Comparison of ENCODE assay signal across 8 cellular contexts in the genomic region with DNA sequence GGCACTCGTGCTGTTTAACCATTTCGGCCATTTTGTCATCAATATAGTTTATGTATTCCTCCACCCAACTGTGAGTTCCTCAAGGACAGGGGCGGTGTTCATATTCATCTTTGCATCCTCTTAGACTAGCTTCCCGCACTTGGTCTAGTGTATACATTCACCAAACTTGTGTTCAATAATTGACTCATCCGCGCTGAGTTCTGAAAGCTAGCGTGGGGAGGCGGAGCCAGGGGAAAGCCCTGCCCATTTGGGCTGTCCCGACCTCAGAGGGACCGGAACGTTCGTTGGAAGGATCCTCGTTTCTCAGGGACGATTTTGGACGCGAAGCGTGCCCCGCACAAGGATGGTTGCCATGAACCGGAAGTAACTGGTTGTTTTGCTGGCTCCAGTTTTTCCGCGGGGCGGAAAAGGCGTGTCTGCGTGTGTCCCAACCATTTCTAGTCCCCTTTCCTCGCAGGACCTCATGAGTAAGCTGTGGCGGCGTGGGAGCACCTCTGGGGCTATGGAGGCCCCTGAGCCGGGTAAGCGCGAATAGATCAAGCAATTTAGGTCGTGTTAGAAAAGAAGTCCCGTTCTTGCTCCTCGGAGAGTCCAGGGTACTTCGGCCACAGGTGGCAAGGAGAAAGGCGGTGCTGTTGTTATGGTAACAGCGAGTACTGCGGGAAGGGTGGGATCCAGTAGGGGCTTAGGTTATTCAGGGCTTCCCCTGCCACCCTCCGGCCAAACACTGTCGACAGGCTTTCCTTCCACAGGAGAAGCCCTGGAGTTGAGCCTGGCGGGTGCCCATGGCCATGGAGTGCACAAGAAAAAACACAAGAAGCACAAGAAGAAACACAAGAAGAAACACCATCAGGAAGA. TPM values are rescaled to one million over a fixed set of nuclear protein-coding genes. Genes with fewer than 3 reads are reported as not detected.
DNase-seq lines count a peak whose midpoint lies in the region; ATAC-seq, FAIRE-seq and TF ChIP-seq lines count a peak whose summit lies in the region.

A gene (plus strand): TSS at position 434 of the 858 bp plus-strand sequence. CDS start 30 bp downstream, at position 464.

- ATAC-seq in GM21528 (IDR thresholded peaks at IDR 0.05; ENCODE audit: low FRiP score, unreplicated experiment) (peak; percentile 43), IMR-90 (ENCODE audit: low read depth) (peak; percentile 74)

- H3K27ac ChIP-seq in IMR-90 (ENCODE audit: insufficient read depth, low read length): peak within 1 kb of the TSS; percentile 21
- no peak within 1 kb of the TSS for H3K27ac ChIP-seq in endothelial cell of umbilical vein (ENCODE audit: insufficient read depth, low read depth, low read length)

- peak within 1 kb of the TSS in 1 of 2 experiments; percentile 87; a peak in 2 of 4 replicates for H4K8ac ChIP-seq in IMR-90 (ENCODE audit: low read depth in 2 of 2, low read length in 2 of 2)

- H3K9me3 ChIP-seq in IMR-90 (ENCODE audit: control insufficient read depth, insufficient read depth, low read length) (no peaks in the 10 kb centered on the region), endothelial cell of umbilical vein (replicated peaks; ENCODE audit: control insufficient read depth, insufficient read depth, low read length) (no peaks in the 10 kb centered on the region), mononuclear cell (ENCODE audit: low read depth, low read length) (no peaks in the 10 kb centered on the region)

- peak; percentile 1; the same call in 1 of the 2 replicates for TF ChIP-seq RAD21 in IMR-90 (IDR thresholded peaks at IDR 0.05; ENCODE audit: low read length)

- peak; percentile 100 for FAIRE-seq in endothelial cell of umbilical vein (lab: Jason Lieb, UNC)

- H2BK5ac ChIP-seq in IMR-90 (ENCODE audit: low read depth, low read length, poor library complexity, severe bottlenecking): peak within 1 kb of the TSS; percentile 16

- TF ChIP-seq CTCF in IMR-90 (conservative IDR thresholded peaks at IDR 0.05; ENCODE audit: low read depth, low read length) (no peak), endothelial cell of umbilical vein (IDR thresholded peaks at IDR 0.05; ENCODE audit: extremely low read depth in 1 of 2, insufficient read depth in 1 of 2, low read depth in 1 of 2, low read length in 2 of 2) (no peak)

- peaks cover 15 to 30% of the 10 kb centered on the region in 2 experiments for H3K79me1 ChIP-seq in IMR-90 (ENCODE audit: low read depth in 1 of 2, low read length in 2 of 2)

- H3K56ac ChIP-seq in IMR-90 (ENCODE audit: extremely low read depth, insufficient read depth, low read length): peak within 1 kb of the TSS; percentile 13; the same call in 1 of the 2 replicates

- H2AK9ac ChIP-seq in IMR-90 (replicated peaks; ENCODE audit: low read depth, low read length, poor library complexity): peak within 1 kb of the TSS; percentile 65

- H3K79me2 ChIP-seq in endothelial cell of umbilical vein (ENCODE audit: control insufficient read depth, insufficient read depth, low read length): peaks cover 2% of the 10 kb centered on the region

- H3K9ac ChIP-seq in IMR-90 (ENCODE audit: low read depth, low read length) (peak within 1 kb of the TSS; percentile 55), endothelial cell of umbilical vein (replicated peaks; ENCODE audit: extremely low read depth, insufficient read depth, low read length) (peak within 1 kb of the TSS; percentile 49)

- H3K4ac ChIP-seq in IMR-90 (ENCODE audit: low read depth, low read length): peak within 1 kb of the TSS; percentile 62

- H3K4me3 ChIP-seq in IMR-90 (ENCODE audit: insufficient read depth, low read depth, low read length) (peak within 1 kb of the TSS; percentile 61), endothelial cell of umbilical vein (replicated peaks in 1 of 3; ENCODE audit: insufficient read depth in 1 of 3, low read depth in 1 of 3, low read length in 3 of 3) (peak within 1 kb of the TSS; percentile 59 to 77 (median 69)), mononuclear cell (ENCODE audit: low read length) (peak within 1 kb of the TSS; percentile 55)

- H3K36me3 ChIP-seq in IMR-90 (ENCODE audit: control insufficient read depth, insufficient read depth, low read length): no peaks in the 10 kb centered on the region
- no peaks in the 10 kb centered on the region for H3K36me3 ChIP-seq in endothelial cell of umbilical vein (ENCODE audit: control insufficient read depth in 2 of 2, extremely low read depth in 1 of 2, insufficient read depth in 2 of 2, low read length in 2 of 2)

- in situ Hi-C loops in IMR-90 (cut with MboI; ENCODE audit: low sequenced_read_pairs): no loop called here

- no TSS peak for BruUV-seq in IMR-90 (replicated peaks; lab: Mats Ljungman, UMichigan)
- TSS peak; percentile 16 for BruUV-seq in endothelial cell of umbilical vein (replicated peaks; lab: Mats Ljungman, UMichigan)

- peak; percentile 82 for DNase-seq in D341Med (ENCODE audit: low spot score)
- DNase-seq in IMR-90: peak; percentile 99
- peak; percentile 94 for DNase-seq in OCI-M1 (lab: John Stamatoyannopoulos, UW)
- peak; percentile 98 for DNase-seq in activated T-cell treated with anti-CD3 and anti-CD28 coated beads for 24 hours (ENCODE audit: low read depth)
- peak; percentile 99 for DNase-seq in endothelial cell of umbilical vein (ENCODE audit: low read depth, low spot score)
- DNase-seq in stimulated activated CD8-positive, alpha-beta memory T cell treated with anti-CD3 and anti-CD28 coated beads, Interleukin-4, amount 100 ng/mL, for 1 hour (ENCODE audit: low read depth in 2 of 2, low spot score in 1 of 2): peak; percentile 83 to 94

- no peak within 1 kb of the TSS for H2BK120ac ChIP-seq in IMR-90 (ENCODE audit: low read depth, low read length)

- H3K4me2 ChIP-seq in IMR-90 (ENCODE audit: low read depth, low read length) (peak within 1 kb of the TSS; percentile 66), endothelial cell of umbilical vein (ENCODE audit: insufficient read depth, low read length) (peak within 1 kb of the TSS; percentile 72)

- H3K14ac ChIP-seq in IMR-90 (replicated peaks; ENCODE audit: low read depth, low read length): peak within 1 kb of the TSS; percentile 61; the same call in 1 of the 2 replicates

- POLR2A ChIA-PET in IMR-90 (lab: Charles Lee; ENCODE audit: unreplicated experiment) (interaction anchor here (1.3 kb wide), 1 partner anchor 15 kb away, joined by 4 read pairs; no protein-coding TSS in a partner anchor), endothelial cell of umbilical vein (lab: Charles Lee) (interaction anchor here (1.6 kb wide), 1 partner anchor 15 kb away, joined by 3 read pairs; no protein-coding TSS in a partner anchor)

- H3K27me3 ChIP-seq in IMR-90 (ENCODE audit: control insufficient read depth, insufficient read depth, low read length) (no peaks in the 10 kb centered on the region), endothelial cell of umbilical vein (ENCODE audit: control insufficient read depth in 2 of 2, insufficient read depth in 2 of 2, low read length in 2 of 2) (peaks cover 0 to 4% of the 10 kb centered on the region in 2 experiments), mononuclear cell (ENCODE audit: insufficient read depth, low read length) (no peaks in the 10 kb centered on the region)

- peak within 1 kb of the TSS; percentile 5; the same call in 1 of the 2 replicates for H4K91ac ChIP-seq in IMR-90 (ENCODE audit: insufficient read depth, low read depth, low read length)

- no peak within 1 kb of the TSS for H2BK20ac ChIP-seq in IMR-90 (ENCODE audit: low read depth, low read length)

- peak within 1 kb of the TSS; percentile 90 for H2AFZ ChIP-seq in IMR-90 (replicated peaks; ENCODE audit: low read length, poor library complexity)
- peak within 1 kb of the TSS; percentile 75 for H2AFZ ChIP-seq in endothelial cell of umbilical vein (ENCODE audit: low read depth, low read length)

- H3K9me1 ChIP-seq in IMR-90 (ENCODE audit: insufficient read depth, low read length): 0 out of 2 replicates have a peak, but pooled peaks cover 3% of the 10 kb centered on the region
- no peaks in the 10 kb centered on the region for H3K9me1 ChIP-seq in endothelial cell of umbilical vein (replicated peaks; ENCODE audit: control insufficient read depth, extremely low read depth, insufficient read depth, low read length)

- peak within 1 kb of the TSS; percentile 5; the same call in 1 of the 2 replicates for H2AK5ac ChIP-seq in IMR-90 (ENCODE audit: low read depth, low read length)

- no peak within 1 kb of the TSS for H2BK15ac ChIP-seq in IMR-90 (ENCODE audit: low read depth, low read length)

- TF ChIP-seq POLR2A in IMR-90 (IDR thresholded peaks at IDR 0.05; ENCODE audit: low read depth, low read length) (no peak), endothelial cell of umbilical vein (IDR thresholded peaks at IDR 0.05; ENCODE audit: low read depth, low read length) (no peak)

- H3K18ac ChIP-seq in IMR-90 (ENCODE audit: low read depth, low read length): no peak within 1 kb of the TSS

- 0% methylated on average over 15 of the region's 40 CpGs; no CpG with 5 or more reads in 1 of the 2 experiments for WGBS in IMR-90 (ENCODE audit: extremely low coverage in 2 of 2, insufficient read length in 1 of 2), 2 experiments

- intact Hi-C loops in IMR-90 (cut with micrococcal nuclease): loop anchor here (1.0 kb wide), 2 partner anchors 15 to 28 kb away; a partner anchor contains a TSS
- intact Hi-C loops in endothelial cell of umbilical vein (cut with micrococcal nuclease): loop anchor here (1.0 to 2.0 kb wide), 6 partner anchors 10 to 74 kb away; a partner anchor contains a TSS

- H4K5ac ChIP-seq in IMR-90 (ENCODE audit: low read depth, low read length): 0 out of 2 replicates have a peak within 1 kb of the TSS, but pooled peaks have one; percentile 10

- H4K20me1 ChIP-seq in IMR-90 (ENCODE audit: insufficient read depth, low read length) (no peaks in the 10 kb centered on the region), endothelial cell of umbilical vein (replicated peaks; ENCODE audit: control insufficient read depth, extremely low read depth, insufficient read depth, low read length) (no peaks in the 10 kb centered on the region)

- H3K4me1 ChIP-seq in IMR-90 (ENCODE audit: control insufficient read depth, insufficient read depth, low read length) (peaks cover 10% of the 10 kb centered on the region), endothelial cell of umbilical vein (ENCODE audit: control insufficient read depth, extremely low read depth, insufficient read depth, low read length) (peaks cover 22% of the 10 kb centered on the region), mononuclear cell (ENCODE audit: insufficient read depth, low read length) (peaks cover 54% of the 10 kb centered on the region)

- CTCF ChIA-PET in IMR-90 (lab: Yijun Ruan, JAX) (no interaction called here), endothelial cell of umbilical vein (lab: Charles Lee) (interaction anchor here (0.7 to 2.7 kb wide), 9 partner anchors 9 to 631 kb away, joined by 3 to 15 read pairs (median 3); a partner anchor contains a TSS)

- dilution Hi-C loops in IMR-90 (cut with HindIII; ENCODE audit: low sequenced_read_pairs, unreplicated experiment) (no loop called here), endothelial cell of umbilical vein (cut with MboI; ENCODE audit: extremely low pct_ligation_motif_present, low sequenced_read_pairs) (no loop called here)

- H3K23ac ChIP-seq in IMR-90 (ENCODE audit: low read depth, low read length): peak within 1 kb of the TSS; percentile 48; the same call in 1 of the 2 replicates

RNA-seq across cellular contexts. Expression of the gene that starts here (rescaled TPM):
- total RNA-seq in IMR-90 (2012; rRNA removed) (4.5 and 5.3 TPM in 2 replicates), endothelial cell of umbilical vein (24.2 and 28.1 TPM in 2 replicates), mononuclear cell (15.3 TPM)
- polyA plus RNA-seq in IMR-90 (2012; rRNA removed) (9.2 and 10.5 TPM in 2 replicates), endothelial cell of umbilical vein (14.1 and 15.1 TPM in 2 replicates)
- 11.0 and 11.1 TPM in 2 replicates for polyA plus RNA-seq in IMR-90 (2012; cell fraction: cytosol; rRNA removed)
- polyA plus RNA-seq in IMR-90 (2012; cell fraction: nucleus; rRNA removed; ENCODE audit: low replicate concordance): 54.7 and 124 TPM in 2 replicates
- polyA plus RNA-seq in endothelial cell of umbilical vein (2011; cell fraction: cytosol; rRNA removed): 11.3 and 12.3 TPM in 2 replicates
- 81.4 and 115 TPM in 2 replicates for polyA plus RNA-seq in endothelial cell of umbilical vein (2011; cell fraction: nucleus; rRNA removed)
- polyA plus RNA-seq in endothelial cell of umbilical vein (2012): 22.6 and 30.5 TPM in 2 replicates
- polyA minus RNA-seq in endothelial cell of umbilical vein: 4.9 and 9.0 TPM in 2 replicates
- 4.9 TPM for polyA minus RNA-seq in endothelial cell of umbilical vein (2011; cell fraction: cytosol; rRNA and poly(A)+ RNA removed)
- polyA minus RNA-seq in endothelial cell of umbilical vein (2011; cell fraction: nucleus; rRNA and poly(A)+ RNA removed): 9.3 and 15.2 TPM in 2 replicates
